8 cellular contexts compared by ENCODE assay signal in the genomic region with DNA sequence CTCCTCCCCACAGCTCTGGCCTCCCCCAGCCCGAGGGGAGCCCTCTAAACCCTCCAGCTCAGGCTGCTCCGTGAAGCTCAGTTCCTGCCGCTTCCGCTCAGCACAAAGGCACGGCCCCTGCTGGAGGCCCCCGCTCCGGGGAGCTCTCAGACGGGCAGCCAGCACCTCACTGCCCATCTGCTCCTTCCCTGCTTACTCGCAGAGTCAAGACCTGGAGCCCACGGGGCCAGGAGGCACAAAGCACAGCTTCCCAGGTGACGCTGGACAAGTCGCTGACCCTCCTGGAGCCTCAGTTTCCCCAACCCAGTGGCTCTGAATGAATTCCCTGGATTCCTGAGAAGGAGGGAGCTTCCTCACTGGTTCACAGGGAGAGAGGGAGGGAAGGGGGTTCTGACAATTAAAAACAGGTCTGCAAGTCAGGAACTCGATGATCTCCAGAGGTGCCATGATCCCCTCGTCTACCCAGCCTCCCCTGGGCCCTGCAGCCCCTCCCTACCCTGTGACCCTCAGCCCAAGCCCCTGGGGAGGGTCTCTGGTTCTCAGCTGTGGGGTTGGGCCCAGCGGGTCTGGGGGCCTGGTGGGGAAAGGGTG. TPM values are rescaled to one million over a fixed set of nuclear protein-coding genes. Genes with fewer than 3 reads are reported as not detected.
DNase-seq lines count a peak whose midpoint lies in the region; ATAC-seq, FAIRE-seq and TF ChIP-seq lines count a peak whose summit lies in the region.

No MANE protein-coding gene starts in this region.

- DNase-seq in GM12891 (ENCODE audit: insufficient read length, low spot score) (peak; percentile 90), Panc1 (ENCODE audit: low read depth, low spot score) (no peak), mesenchymal stem cell (peak; percentile 71), SHP77 (lab: John Stamatoyannopoulos, UW) (no peak), T-helper 9 cell (no peak)
- DNase-seq in NK-92 treated with Interleukin-12 subunit alpha and Interleukin-12 subunit beta, amount 100 ng/mL, for 24 hours (lab: John Stamatoyannopoulos, UW): no peak

- FAIRE-seq in GM12891 (lab: Jason Lieb, UNC): peak; percentile 67

- BruUV-seq in Panc1 (replicated peaks; lab: Mats Ljungman, UMichigan): no TSS peak

- 5% methylated on average over 12 of the region's 15 CpGs for WGBS in mesenchymal stem cell

- peak overlapping the region; percentile 99 for H2AK5ac ChIP-seq in mesenchymal stem cell (ENCODE audit: low read length, severe bottlenecking)

- H3K14ac ChIP-seq in mesenchymal stem cell (ENCODE audit: low read length in 2 of 2): peak overlapping the region in 1 of 2 experiments; percentile 78

- H2AFZ ChIP-seq in mesenchymal stem cell (ENCODE audit: low read depth, low read length): no peak overlapping the region

- POLR2A ChIA-PET in Panc1 (lab: Charles Lee): no interaction called here

- ATAC-seq in Panc1 (peak; percentile 69; the same call in 1 of the 2 replicates), GM18870 (IDR thresholded peaks at IDR 0.05; ENCODE audit: unreplicated experiment) (no peak)

- H3K27me3 Mint-ChIP-seq in brain: no peaks in the 10 kb centered on the region

- peak overlapping the region; percentile 86 to 93 for H3K4ac ChIP-seq in mesenchymal stem cell (ENCODE audit: low read depth in 1 of 2, low read length in 2 of 2)

- no peaks in the 10 kb centered on the region for H3K27me3 ChIP-seq in Panc1 (ENCODE audit: control insufficient read depth, insufficient read depth, low read length)
- no peaks in the 10 kb centered on the region for H3K27me3 ChIP-seq in mesenchymal stem cell (ENCODE audit: control insufficient read depth in 1 of 2, insufficient read depth in 1 of 2, low read length in 2 of 2)

- intact Hi-C loops in Panc1 (cut with micrococcal nuclease; ENCODE audit: unreplicated experiment): no loop called here

- H3K4me3 Mint-ChIP-seq in brain: peak overlapping the region; percentile 51 to 69 (median 60)

- H3K9me3 ChIP-seq in Panc1 (ENCODE audit: control insufficient read depth, insufficient read depth, low read depth, low read length) (no peaks in the 10 kb centered on the region), mesenchymal stem cell (ENCODE audit: control insufficient read depth, low read length) (no peaks in the 10 kb centered on the region)

- H3K4me1 ChIP-seq in Panc1 (ENCODE audit: control insufficient read depth, insufficient read depth, low read length): peaks cover 21% of the 10 kb centered on the region
- peaks cover 64% of the 10 kb centered on the region for H3K4me1 ChIP-seq in mesenchymal stem cell (ENCODE audit: control insufficient read depth, insufficient read depth, low read depth, low read length)

- peak overlapping the region; percentile 78 to 95 (median 91) for H3K27ac Mint-ChIP-seq in brain

- H3K4me1 Mint-ChIP-seq in brain: peaks cover 72% of the 10 kb centered on the region

- TF ChIP-seq POLR2A in GM12891 (IDR thresholded peaks at IDR 0.05; ENCODE audit: low read depth, low read length): peak; percentile 75

- H3K27ac ChIP-seq in Panc1 (ENCODE audit: low read length): peak overlapping the region; percentile 86
- H3K27ac ChIP-seq in mesenchymal stem cell (ENCODE audit: low read length, poor library complexity, severe bottlenecking): peak overlapping the region; percentile 99

- peak overlapping the region; percentile 99 for H2BK5ac ChIP-seq in mesenchymal stem cell (ENCODE audit: low read depth, low read length, poor library complexity, severe bottlenecking)

- in situ Hi-C loops in Panc1 (cut with HindIII; ENCODE audit: low pct_unique_long_range_greater_than_20kb, low sequenced_read_pairs): no loop called here

- H4K91ac ChIP-seq in mesenchymal stem cell (ENCODE audit: low read length): peak overlapping the region; percentile 96

- H3K9me3 Mint-ChIP-seq in brain: no peaks in the 10 kb centered on the region

- H2BK15ac ChIP-seq in mesenchymal stem cell (ENCODE audit: low read depth, poor library complexity, severe bottlenecking): peak overlapping the region; percentile 82

- H3K23ac ChIP-seq in mesenchymal stem cell (ENCODE audit: low read length in 2 of 2): peak overlapping the region in 1 of 2 experiments; percentile 23

- no peak for TF ChIP-seq CTCF in Panc1 (IDR thresholded peaks at IDR 0.05)
- no peak for TF ChIP-seq CTCF in brain (conservative IDR thresholded peaks at IDR 0.05)

- peaks cover 6% of the 10 kb centered on the region for H3K36me3 Mint-ChIP-seq in brain

- H4K8ac ChIP-seq in mesenchymal stem cell (ENCODE audit: low read length): peak overlapping the region; percentile 92

- peak overlapping the region; percentile 75 for H3K4me2 ChIP-seq in mesenchymal stem cell (ENCODE audit: low read length, poor library complexity, severe bottlenecking)

- H3K36me3 ChIP-seq in Panc1 (ENCODE audit: control insufficient read depth, insufficient read depth, low read length): no peaks in the 10 kb centered on the region
- H3K36me3 ChIP-seq in mesenchymal stem cell (ENCODE audit: control insufficient read depth in 1 of 2, insufficient read depth in 2 of 2, low read depth in 1 of 2, low read length in 2 of 2): peaks cover 0 to 31% of the 10 kb centered on the region in 2 experiments

- H3K79me1 ChIP-seq in mesenchymal stem cell (replicated peaks; ENCODE audit: low read length, poor library complexity, severe bottlenecking): peaks cover 10% of the 10 kb centered on the region

- CTCF ChIA-PET in Panc1 (lab: Charles Lee): interaction anchor here (0.8 kb wide), 1 partner anchor 11 kb away, joined by 3 read pairs; no protein-coding TSS in a partner anchor

- H3K4me3 ChIP-seq in Panc1 (ENCODE audit: low read depth in 2 of 2, low read length in 2 of 2): peak overlapping the region; percentile 18 to 36
- H3K4me3 ChIP-seq in mesenchymal stem cell (ENCODE audit: insufficient read depth in 1 of 2, low read depth in 1 of 2, low read length in 2 of 2): peak overlapping the region in 1 of 2 experiments; percentile 64

- peak overlapping the region; percentile 97 for H2BK120ac ChIP-seq in mesenchymal stem cell (ENCODE audit: low read depth, low read length)

- H2BK12ac ChIP-seq in mesenchymal stem cell (ENCODE audit: low read length in 2 of 2): peak overlapping the region; percentile 85 to 87

- peak overlapping the region; percentile 93 to 95 for H3K18ac ChIP-seq in mesenchymal stem cell (ENCODE audit: low read depth in 1 of 2, low read length in 2 of 2)

- H3K9ac ChIP-seq in mesenchymal stem cell (ENCODE audit: low read length): peak overlapping the region; percentile 76

TF ChIP-seq in GM12891, 5 proteins besides CTCF, POLR2A, EP300 and RAD21:
- TF ChIP-seq TAF1 (IDR thresholded peaks at IDR 0.05; ENCODE audit: low read depth, low read length) (peak; percentile 58; the same call in 1 of the 2 replicates), PAX5 (IDR thresholded peaks at IDR 0.05; ENCODE audit: insufficient read depth, low read length, severe bottlenecking) (peak; percentile 65), POLR2AphosphoS5 (IDR thresholded peaks at IDR 0.05; ENCODE audit: low read depth, low read length) (peak; percentile 67; the same call in 1 of the 2 replicates), POU2F2 (IDR thresholded peaks at IDR 0.05; ENCODE audit: low read depth, low read length) (peak; percentile 65; the same call in 1 of the 2 replicates), SPI1 (IDR thresholded peaks at IDR 0.05; ENCODE audit: low read depth, low read length) (peak; percentile 39; the same call in 1 of the 2 replicates)
TF ChIP-seq in GM12891: peak in this region for 5.

RNA-seq across cellular contexts. Expression of a gene that starts 36.2 kb away (rescaled TPM):
- polyA plus RNA-seq in GM12891 (2012; ENCODE audit: low read depth, missing spikeins): 25.3 TPM
- 24.7 TPM for total RNA-seq in Panc1 (2021; ENCODE audit: unreplicated experiment)
- polyA plus RNA-seq in Panc1 (2012; ENCODE audit: insufficient read length): 19.4 TPM
- 80.6 TPM for polyA plus RNA-seq in brain (ENCODE audit: insufficient read depth, low read depth, low replicate concordance)
- 11.6 TPM for polyA plus RNA-seq in mesenchymal stem cell (2013, experiment 1 of 2)
- 11.1 TPM for polyA plus RNA-seq in mesenchymal stem cell (2013, experiment 2 of 2)

Comparison
In these comparisons a context has a peak if more than half of its experiments do, and no peak if none do; other contexts are left out.
1. DNase-seq: peak in GM12891 (single experiment) and mesenchymal stem cell (single experiment); none in Panc1 (single experiment), NK-92 treated with Interleukin-12 subunit alpha and Interleukin-12 subunit beta, amount 100 ng/mL, for 24 hours (single experiment), SHP77 (0 of 2) and T-helper 9 cell (single experiment).